7 cellular contexts compared by ENCODE assay signal in the genomic region with DNA sequence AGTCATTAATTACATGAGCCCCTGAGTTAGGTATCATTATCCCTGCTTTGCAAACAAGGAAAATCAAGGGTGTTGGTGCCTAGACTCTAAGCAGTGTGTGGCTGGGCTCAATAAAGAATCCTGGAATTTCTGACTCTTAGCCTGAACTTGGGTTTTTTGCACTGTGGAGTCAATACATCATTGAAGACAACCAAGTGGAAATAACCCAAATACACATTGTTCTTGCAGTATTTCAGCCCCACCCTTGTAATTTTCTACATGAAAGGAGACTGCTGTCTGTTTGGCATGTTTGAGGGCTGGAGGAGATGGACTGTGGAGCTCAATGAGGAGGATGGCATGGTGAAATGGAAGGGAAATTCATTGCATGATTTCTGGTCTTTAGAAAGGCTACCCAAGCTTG.
"Had no signal": no experiment of that assay in that cellular context is flagged by ENCODE, and none has a peak within 500 bp of the region (broad histone marks: within the 10 kb centered on the region; RNA-seq: fewer than 3 reads in every experiment).

No MANE protein-coding gene starts in this region.

- H3K4me2 ChIP-seq: GM23338 had no signal

- H2AFZ ChIP-seq: GM23338 had no signal

- FAIRE-seq: H1, H54, HepG2 had no signal

- H3K27ac ChIP-seq: HL-60 had no signal

- H3K4me1 Mint-ChIP-seq: IgD-negative memory B cell had no signal

- DNase-seq: H9 had no signal

- H3K27ac Mint-ChIP-seq: GM23338, H9, IgD-negative memory B cell had no signal

- H3K9me3 Mint-ChIP-seq: GM23338, H9, IgD-negative memory B cell had no signal

- H3K4me3 Mint-ChIP-seq: GM23338, H9, IgD-negative memory B cell had no signal

- ATAC-seq: GM23338 had no signal

- H3K4me3 ChIP-seq: GM23338 had no signal
